In genomic region chr2:202494856-202495604, GRCh38 we compare ENCODE assay signal across 23 cellular contexts.
DNase-seq lines count a peak whose midpoint lies in the region; ATAC-seq and TF ChIP-seq lines count a peak whose summit lies in the region.
"Had no signal": no experiment of that assay in that cellular context is flagged by ENCODE, and none has a peak within 500 bp of the region (broad histone marks: within the 10 kb centered on the region; RNA-seq: fewer than 3 reads in every experiment).

No MANE protein-coding gene starts in this region.

- no peaks in the 10 kb centered on the region for H3F3A ChIP-seq in smooth muscle cell (ENCODE audit: low read depth)

- peaks cover 51% of the 10 kb centered on the region for H3K79me2 ChIP-seq in smooth muscle cell (ENCODE audit: low read depth)

- H3K4me1 Mint-ChIP-seq in WTC11 = peaks cover 50% of the 10 kb centered on the region
- H3K4me1 Mint-ChIP-seq: activated naive CD8-positive, alpha-beta T cell treated with anti-CD3 and anti-CD28 coated beads, Interleukin-2, amount 50 U/mL, for 24 hours; stimulated activated effector memory CD8-positive, alpha-beta T cell treated with anti-CD3 and anti-CD28 coated beads, Interleukin-12 subunit alpha, Interleukin-12 subunit beta, amount 100 ng/mL, for 72 hours had no signal

- H3K36me3 Mint-ChIP-seq in WTC11 = 0 out of 2 replicates have a peak, but pooled peaks cover 2% of the 10 kb centered on the region

- TF ChIP-seq CTCF in WTC11 (IDR thresholded peaks at IDR 0.05) (no peak), smooth muscle cell (IDR thresholded peaks at IDR 0.05; ENCODE audit: borderline replicate concordance, insufficient read depth, poor library complexity, severe bottlenecking) (no peak)

- no peak overlapping the region for H3K4me2 ChIP-seq in smooth muscle cell

- H2AFZ ChIP-seq in smooth muscle cell (ENCODE audit: low read depth) = no peak overlapping the region

- peak overlapping the region; percentile 50 for H3K27ac ChIP-seq in smooth muscle cell (ENCODE audit: low read depth)
- H3K27ac ChIP-seq: body of pancreas, colonic mucosa had no signal

- H3K9ac ChIP-seq in iPS-15b (ENCODE audit: low read depth, low read length) (peak overlapping the region; percentile 12), smooth muscle cell (ENCODE audit: low read depth) (no peak overlapping the region)

- ATAC-seq in WTC11 = peak; percentile 82
- ATAC-seq: activated naive CD8-positive, alpha-beta T cell treated with anti-CD3 and anti-CD28 coated beads, Interleukin-2, amount 50 U/mL, for 24 hours; body of pancreas; GM12878; stimulated activated effector memory CD8-positive, alpha-beta T cell treated with anti-CD3 and anti-CD28 coated beads, Interleukin-12 subunit alpha, Interleukin-12 subunit beta, amount 100 ng/mL, for 72 hours had no signal

- CTCF ChIA-PET in WTC11 (lab: Charles Lee) = interaction anchor here (0.7 to 1.4 kb wide), 2 partner anchors 166 to 183 kb away, joined by 3 read pairs; no protein-coding TSS in a partner anchor

- H3K9me3 Mint-ChIP-seq in WTC11 = no peaks in the 10 kb centered on the region
- H3K9me3 Mint-ChIP-seq: activated naive CD8-positive, alpha-beta T cell treated with anti-CD3 and anti-CD28 coated beads, Interleukin-2, amount 50 U/mL, for 24 hours; neural crest cell; stimulated activated effector memory CD8-positive, alpha-beta T cell treated with anti-CD3 and anti-CD28 coated beads, Interleukin-12 subunit alpha, Interleukin-12 subunit beta, amount 100 ng/mL, for 72 hours had no signal

- peaks cover 55% of the 10 kb centered on the region for H4K20me1 ChIP-seq in smooth muscle cell (ENCODE audit: low read depth)

- WGBS in smooth muscle cell (ENCODE audit: low lambda C conversion rate) = 87% methylated on average over 32 of the region's 32 CpGs

- H3K4me3 ChIP-seq in iPS-15b (ENCODE audit: low read depth, low read length) (no peak overlapping the region), smooth muscle cell (no peak overlapping the region)
- H3K4me3 ChIP-seq: body of pancreas, colonic mucosa, GM12878, mucosa of descending colon, prostate gland, thoracic aorta had no signal

- peak overlapping the region; percentile 65; the same call in 1 of the 2 replicates for H3K27ac Mint-ChIP-seq in WTC11
- H3K27ac Mint-ChIP-seq: activated naive CD8-positive, alpha-beta T cell treated with anti-CD3 and anti-CD28 coated beads, Interleukin-2, amount 50 U/mL, for 24 hours; stimulated activated effector memory CD8-positive, alpha-beta T cell treated with anti-CD3 and anti-CD28 coated beads, Interleukin-12 subunit alpha, Interleukin-12 subunit beta, amount 100 ng/mL, for 72 hours had no signal

- peaks cover 5% of the 10 kb centered on the region for H3K4me1 ChIP-seq in iPS-15b (ENCODE audit: control insufficient read depth, insufficient read depth, low read length)
- peaks cover 14% of the 10 kb centered on the region for H3K4me1 ChIP-seq in smooth muscle cell (ENCODE audit: low read depth)
- H3K4me1 ChIP-seq: body of pancreas, colonic mucosa, prostate gland had no signal

- no peaks in the 10 kb centered on the region for H3K9me3 ChIP-seq in iPS-15b (ENCODE audit: control insufficient read depth, insufficient read depth, low read length)
- no peaks in the 10 kb centered on the region for H3K9me3 ChIP-seq in smooth muscle cell (replicated peaks; ENCODE audit: low read depth)
- H3K9me3 ChIP-seq: body of pancreas, colonic mucosa, mucosa of descending colon, prostate gland, thoracic aorta had no signal

- H3K27me3 Mint-ChIP-seq in WTC11 (ENCODE audit: low read depth) = no peaks in the 10 kb centered on the region
- H3K27me3 Mint-ChIP-seq: activated naive CD8-positive, alpha-beta T cell treated with anti-CD3 and anti-CD28 coated beads, Interleukin-2, amount 50 U/mL, for 24 hours had no signal

- H3K36me3 ChIP-seq in iPS-15b (ENCODE audit: control insufficient read depth, insufficient read depth, low read length) = no peaks in the 10 kb centered on the region
- no peaks in the 10 kb centered on the region for H3K36me3 ChIP-seq in smooth muscle cell (ENCODE audit: low read depth)
- H3K36me3 ChIP-seq: colonic mucosa, prostate gland had no signal

- no peak overlapping the region for H3K4me3 Mint-ChIP-seq in WTC11
- H3K4me3 Mint-ChIP-seq: activated naive CD8-positive, alpha-beta T cell treated with anti-CD3 and anti-CD28 coated beads, Interleukin-2, amount 50 U/mL, for 24 hours; neural crest cell; stimulated activated effector memory CD8-positive, alpha-beta T cell treated with anti-CD3 and anti-CD28 coated beads, Interleukin-12 subunit alpha, Interleukin-12 subunit beta, amount 100 ng/mL, for 72 hours had no signal

- peak; percentile 25 for DNase-seq in DMS53 (lab: John Stamatoyannopoulos, UW)
- no peak for DNase-seq in DMS53 treated with DMSO at 0.1 percent for 48 hours (lab: John Stamatoyannopoulos, UW; ENCODE audit: unreplicated experiment)
- DNase-seq in WTC11 (ENCODE audit: low spot score) = peak; percentile 34
- no peak for DNase-seq in smooth muscle cell (lab: John Stamatoyannopoulos, UW; ENCODE audit: unreplicated experiment)
- no peak for DNase-seq in activated CD4-positive, CD25-positive, alpha-beta regulatory T cell treated with anti-CD3 and anti-CD28 coated beads, Interleukin-2, amount 50 U/mL, for 72 hours
- no peak for DNase-seq in HPDE6-E6E7 (ENCODE audit: extremely low spot score)
- DNase-seq in NCI-H146 treated with DMSO at 0.1 percent for 48 hours (lab: John Stamatoyannopoulos, UW; ENCODE audit: unreplicated experiment) = no peak
- DNase-seq: activated CD8-positive, alpha-beta memory T cell treated with anti-CD3 and anti-CD28 coated beads, Interleukin-2, amount 50 U/mL, for 4 hours; activated naive CD8-positive, alpha-beta T cell treated with anti-CD3 and anti-CD28 coated beads, Interleukin-2, amount 50 U/mL, for 24 hours; DMS79; left cardiac atrium; NCI-H1092; NCI-H524 treated with DMSO at 0.1 percent for 48 hours; stimulated activated CD4-positive, alpha-beta T cell treated with anti-CD3 and anti-CD28 coated beads, Interleukin-2, amount 100 ng/mL, for 24 hours had no signal

- POLR2A ChIA-PET in WTC11 (lab: Charles Lee) = no interaction called here

- H3K27me3 ChIP-seq in iPS-15b (ENCODE audit: control insufficient read depth, insufficient read depth, low read length) = no peaks in the 10 kb centered on the region
- H3K27me3 ChIP-seq in smooth muscle cell (ENCODE audit: low read depth) = no peaks in the 10 kb centered on the region
- H3K27me3 ChIP-seq: body of pancreas, colonic mucosa had no signal

TF ChIP-seq in WTC11, 78 proteins besides CTCF, POLR2A, EP300 and RAD21 (continues in another document):
- TF ChIP-seq NR1H2 (CRISPR knock-in tag; IDR thresholded peaks at IDR 0.05) = no peak
- TF ChIP-seq TEAD1 (CRISPR knock-in tag; IDR thresholded peaks at IDR 0.05) = no peak
- no peak for TF ChIP-seq GABPB1 (CRISPR knock-in tag; IDR thresholded peaks at IDR 0.05)
- TF ChIP-seq, protein P1, sequence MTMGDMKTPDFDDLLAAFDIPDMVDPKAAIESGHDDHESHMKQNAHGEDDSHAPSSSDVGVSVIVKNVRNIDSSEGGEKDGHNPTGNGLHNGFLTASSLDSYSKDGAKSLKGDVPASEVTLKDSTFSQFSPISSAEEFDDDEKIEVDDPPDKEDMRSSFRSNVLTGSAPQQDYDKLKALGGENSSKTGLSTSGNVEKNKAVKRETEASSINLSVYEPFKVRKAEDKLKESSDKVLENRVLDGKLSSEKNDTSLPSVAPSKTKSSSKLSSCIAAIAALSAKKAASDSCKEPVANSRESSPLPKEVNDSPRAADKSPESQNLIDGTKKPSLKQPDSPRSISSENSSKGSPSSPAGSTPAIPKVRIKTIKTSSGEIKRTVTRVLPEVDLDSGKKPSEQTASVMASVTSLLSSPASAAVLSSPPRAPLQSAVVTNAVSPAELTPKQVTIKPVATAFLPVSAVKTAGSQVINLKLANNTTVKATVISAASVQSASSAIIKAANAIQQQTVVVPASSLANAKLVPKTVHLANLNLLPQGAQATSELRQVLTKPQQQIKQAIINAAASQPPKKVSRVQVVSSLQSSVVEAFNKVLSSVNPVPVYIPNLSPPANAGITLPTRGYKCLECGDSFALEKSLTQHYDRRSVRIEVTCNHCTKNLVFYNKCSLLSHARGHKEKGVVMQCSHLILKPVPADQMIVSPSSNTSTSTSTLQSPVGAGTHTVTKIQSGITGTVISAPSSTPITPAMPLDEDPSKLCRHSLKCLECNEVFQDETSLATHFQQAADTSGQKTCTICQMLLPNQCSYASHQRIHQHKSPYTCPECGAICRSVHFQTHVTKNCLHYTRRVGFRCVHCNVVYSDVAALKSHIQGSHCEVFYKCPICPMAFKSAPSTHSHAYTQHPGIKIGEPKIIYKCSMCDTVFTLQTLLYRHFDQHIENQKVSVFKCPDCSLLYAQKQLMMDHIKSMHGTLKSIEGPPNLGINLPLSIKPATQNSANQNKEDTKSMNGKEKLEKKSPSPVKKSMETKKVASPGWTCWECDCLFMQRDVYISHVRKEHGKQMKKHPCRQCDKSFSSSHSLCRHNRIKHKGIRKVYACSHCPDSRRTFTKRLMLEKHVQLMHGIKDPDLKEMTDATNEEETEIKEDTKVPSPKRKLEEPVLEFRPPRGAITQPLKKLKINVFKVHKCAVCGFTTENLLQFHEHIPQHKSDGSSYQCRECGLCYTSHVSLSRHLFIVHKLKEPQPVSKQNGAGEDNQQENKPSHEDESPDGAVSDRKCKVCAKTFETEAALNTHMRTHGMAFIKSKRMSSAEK (CRISPR knock-in tag; IDR thresholded peaks at IDR 0.05; ENCODE audit: borderline replicate concordance) = no peak
- no peak for TF ChIP-seq HMGA2 (CRISPR knock-in tag; IDR thresholded peaks at IDR 0.05)
- TF ChIP-seq, protein P2, sequence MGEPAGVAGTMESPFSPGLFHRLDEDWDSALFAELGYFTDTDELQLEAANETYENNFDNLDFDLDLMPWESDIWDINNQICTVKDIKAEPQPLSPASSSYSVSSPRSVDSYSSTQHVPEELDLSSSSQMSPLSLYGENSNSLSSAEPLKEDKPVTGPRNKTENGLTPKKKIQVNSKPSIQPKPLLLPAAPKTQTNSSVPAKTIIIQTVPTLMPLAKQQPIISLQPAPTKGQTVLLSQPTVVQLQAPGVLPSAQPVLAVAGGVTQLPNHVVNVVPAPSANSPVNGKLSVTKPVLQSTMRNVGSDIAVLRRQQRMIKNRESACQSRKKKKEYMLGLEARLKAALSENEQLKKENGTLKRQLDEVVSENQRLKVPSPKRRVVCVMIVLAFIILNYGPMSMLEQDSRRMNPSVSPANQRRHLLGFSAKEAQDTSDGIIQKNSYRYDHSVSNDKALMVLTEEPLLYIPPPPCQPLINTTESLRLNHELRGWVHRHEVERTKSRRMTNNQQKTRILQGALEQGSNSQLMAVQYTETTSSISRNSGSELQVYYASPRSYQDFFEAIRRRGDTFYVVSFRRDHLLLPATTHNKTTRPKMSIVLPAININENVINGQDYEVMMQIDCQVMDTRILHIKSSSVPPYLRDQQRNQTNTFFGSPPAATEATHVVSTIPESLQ (CRISPR knock-in tag; IDR thresholded peaks at IDR 0.05) = no peak

Comparison
In these comparisons a context has a peak if more than half of its experiments do, and no peak if none do; other contexts are left out.
1. DNase-seq: peak in DMS53 (single experiment) and WTC11 (single experiment); none in DMS53 treated with DMSO at 0.1 percent for 48 hours (single experiment), smooth muscle cell (single experiment), activated CD4-positive, CD25-positive, alpha-beta regulatory T cell treated with anti-CD3 and anti-CD28 coated beads, Interleukin-2, amount 50 U/mL, for 72 hours (single experiment), HPDE6-E6E7 (single experiment) and NCI-H146 treated with DMSO at 0.1 percent for 48 hours (single experiment).